ENCODE assay signal across 23 cellular contexts in the genomic region with DNA sequence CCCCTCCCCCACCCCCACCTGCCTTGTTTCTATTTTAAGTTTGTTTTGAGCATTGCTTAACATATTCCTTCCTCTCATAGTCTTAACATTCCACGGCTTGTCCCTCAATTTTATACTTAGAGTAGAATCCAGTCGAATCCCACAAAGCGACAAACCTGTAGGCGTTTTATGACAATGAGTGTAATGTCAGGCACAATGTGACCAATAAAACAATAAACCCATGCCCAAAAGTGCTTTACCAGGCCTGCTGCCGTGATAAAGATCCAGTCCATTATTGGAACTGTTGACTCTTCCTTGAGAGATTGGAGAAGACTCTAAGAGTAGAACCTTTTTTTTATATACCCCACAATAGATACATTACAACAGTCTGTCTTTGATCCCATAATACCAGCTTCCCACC. TPM values are rescaled to one million over a fixed set of nuclear protein-coding genes. Genes with fewer than 3 reads are reported as not detected.
DNase-seq lines count a peak whose midpoint lies in the region; ATAC-seq and TF ChIP-seq lines count a peak whose summit lies in the region.
"Had no signal": no experiment of that assay in that cellular context is flagged by ENCODE, and none has a peak within 500 bp of the region (broad histone marks: within the 10 kb centered on the region; RNA-seq: fewer than 3 reads in every experiment).

No MANE protein-coding gene starts in this region.

- TF ChIP-seq POLR2A in testis (IDR thresholded peaks at IDR 0.05): no peak

- CTCF ChIA-PET in HEK293 (lab: Yijun Ruan, JAX): no interaction called here
- CTCF ChIA-PET in HEK293T (lab: Yijun Ruan, JAX): interaction anchor here (0.5 kb wide), 1 partner anchor 135 kb away, joined by 4 read pairs; no protein-coding TSS in a partner anchor

- no peaks in the 10 kb centered on the region for H3K9me3 Mint-ChIP-seq in activated naive CD4-positive, alpha-beta T cell treated with anti-CD3 and anti-CD28 coated beads, Interleukin-2, amount 50 U/mL, for 72 hours
- H3K9me3 Mint-ChIP-seq: CD14-positive monocyte; CD4-positive, alpha-beta T cell; CD8-positive, alpha-beta memory T cell; H9 had no signal

- no peak overlapping the region for H3K27ac ChIP-seq in HEK293 (ENCODE audit: extremely low read depth, low read depth, low read length)
- peak overlapping the region; percentile 69 to 71 for H3K27ac ChIP-seq in testis
- H3K27ac ChIP-seq: A549; BLaER1 treated with 17β-estradiol and CSF1 and Interleukin-3, amounts not matched to agents 10 nM and 100 nM; GM23248 had no signal

- H3K4me1 ChIP-seq in HEK293 (ENCODE audit: control insufficient read depth, insufficient read depth, low read length) (0 out of 2 replicates have a peak, but pooled peaks cover 3% of the 10 kb centered on the region), testis (peaks cover 15% of the 10 kb centered on the region)
- H3K4me1 ChIP-seq: BE2C had no signal

- H3K36me3 ChIP-seq in HEK293 (ENCODE audit: control insufficient read depth in 2 of 2, insufficient read depth in 1 of 2, low read length in 2 of 2): no peaks in the 10 kb centered on the region
- H3K36me3 ChIP-seq in testis (ENCODE audit: low read depth, missing control alignments): no peaks in the 10 kb centered on the region
- H3K36me3 ChIP-seq: BE2C; BLaER1 treated with 17β-estradiol and CSF1 and Interleukin-3, amounts not matched to agents 10 nM and 100 nM had no signal

- H3K4me3 ChIP-seq in HEK293 (ENCODE audit: low read depth, low read length) (no peak overlapping the region), testis (no peak overlapping the region)
- H3K4me3 ChIP-seq: A549; BLaER1 treated with 17β-estradiol and CSF1 and Interleukin-3, amounts not matched to agents 10 nM and 100 nM; GM12878; GM23248 had no signal

- intact Hi-C loops in left colon (cut with DNase I, micrococcal nuclease) (no loop called here), testis (cut with DNase I; ENCODE audit: low total_unique reads) (no loop called here)

- DNase-seq in left colon: no peak
- no peak for DNase-seq in testis
- no peak for DNase-seq in HEK293T (ENCODE audit: extremely low spot score)
- no peak for DNase-seq in activated naive CD4-positive, alpha-beta T cell treated with anti-CD3 and anti-CD28 coated beads, Interleukin-2, amount 50 U/mL, for 72 hours (ENCODE audit: low spot score in 2 of 2)
- DNase-seq in NCI-H2171 (lab: John Stamatoyannopoulos, UW): no peak
- DNase-seq: 8988T; ACHN; AML-193; BE2C; CD4-positive, alpha-beta T cell; CD8-positive, alpha-beta memory T cell; DMS 273 treated with DMSO at 0.1 percent for 48 hours; DMS79; EL; GDM1; GM23248; H9 had no signal

- H3K36me3 Mint-ChIP-seq in activated naive CD4-positive, alpha-beta T cell treated with anti-CD3 and anti-CD28 coated beads, Interleukin-2, amount 50 U/mL, for 72 hours: no peaks in the 10 kb centered on the region
- H3K36me3 Mint-ChIP-seq: CD14-positive monocyte; CD8-positive, alpha-beta memory T cell had no signal

- no peak overlapping the region for H3K27ac Mint-ChIP-seq in activated naive CD4-positive, alpha-beta T cell treated with anti-CD3 and anti-CD28 coated beads, Interleukin-2, amount 50 U/mL, for 72 hours
- H3K27ac Mint-ChIP-seq: CD4-positive, alpha-beta T cell had no signal

- H3K9me3 ChIP-seq in HEK293 (ENCODE audit: control insufficient read depth, insufficient read depth, low read depth, low read length) (no peaks in the 10 kb centered on the region), testis (no peaks in the 10 kb centered on the region)
- H3K9me3 ChIP-seq: A549; BE2C; BLaER1 treated with 17β-estradiol and CSF1 and Interleukin-3, amounts not matched to agents 10 nM and 100 nM had no signal

- TF ChIP-seq CTCF in HEK293 (tag by site-specific recombination; IDR thresholded peaks at IDR 0.05): no peak
- TF ChIP-seq CTCF in testis (IDR thresholded peaks at IDR 0.05): no peak

- WGBS in testis, 2 donors: 93 to 94% methylated on average over 5 of the region's 5 CpGs

- POLR2A ChIA-PET in HEK293 (lab: Yijun Ruan, JAX): no interaction called here
- POLR2A ChIA-PET in HEK293T (lab: Yijun Ruan, JAX): no interaction called here

- peak; percentile 91 for ATAC-seq in left colon
- ATAC-seq in activated naive CD4-positive, alpha-beta T cell treated with anti-CD3 and anti-CD28 coated beads, Interleukin-2, amount 50 U/mL, for 72 hours: no peak
- ATAC-seq: A549, GM12878, HCT116 had no signal

- H3K27me3 ChIP-seq in testis: no peaks in the 10 kb centered on the region
- H3K27me3 ChIP-seq: BE2C; BLaER1 treated with 17β-estradiol and CSF1 and Interleukin-3, amounts not matched to agents 10 nM and 100 nM had no signal

TF ChIP-seq in HEK293, 187 proteins besides CTCF, POLR2A, EP300 and RAD21:
- TF ChIP-seq ZFHX2 (tag by site-specific recombination; conservative IDR thresholded peaks at IDR 0.05): peak; percentile 16; the same call in 1 of the 2 replicates
- TF ChIP-seq ZNF248 (tag by site-specific recombination; IDR thresholded peaks at IDR 0.05): no peak
- no peak for TF ChIP-seq BCL11B (tag by site-specific recombination; IDR thresholded peaks at IDR 0.05; ENCODE audit: low read depth)
- TF ChIP-seq ZNF23 (tag by site-specific recombination; IDR thresholded peaks at IDR 0.05; ENCODE audit: borderline replicate concordance): no peak
- TF ChIP-seq, protein P1, sequence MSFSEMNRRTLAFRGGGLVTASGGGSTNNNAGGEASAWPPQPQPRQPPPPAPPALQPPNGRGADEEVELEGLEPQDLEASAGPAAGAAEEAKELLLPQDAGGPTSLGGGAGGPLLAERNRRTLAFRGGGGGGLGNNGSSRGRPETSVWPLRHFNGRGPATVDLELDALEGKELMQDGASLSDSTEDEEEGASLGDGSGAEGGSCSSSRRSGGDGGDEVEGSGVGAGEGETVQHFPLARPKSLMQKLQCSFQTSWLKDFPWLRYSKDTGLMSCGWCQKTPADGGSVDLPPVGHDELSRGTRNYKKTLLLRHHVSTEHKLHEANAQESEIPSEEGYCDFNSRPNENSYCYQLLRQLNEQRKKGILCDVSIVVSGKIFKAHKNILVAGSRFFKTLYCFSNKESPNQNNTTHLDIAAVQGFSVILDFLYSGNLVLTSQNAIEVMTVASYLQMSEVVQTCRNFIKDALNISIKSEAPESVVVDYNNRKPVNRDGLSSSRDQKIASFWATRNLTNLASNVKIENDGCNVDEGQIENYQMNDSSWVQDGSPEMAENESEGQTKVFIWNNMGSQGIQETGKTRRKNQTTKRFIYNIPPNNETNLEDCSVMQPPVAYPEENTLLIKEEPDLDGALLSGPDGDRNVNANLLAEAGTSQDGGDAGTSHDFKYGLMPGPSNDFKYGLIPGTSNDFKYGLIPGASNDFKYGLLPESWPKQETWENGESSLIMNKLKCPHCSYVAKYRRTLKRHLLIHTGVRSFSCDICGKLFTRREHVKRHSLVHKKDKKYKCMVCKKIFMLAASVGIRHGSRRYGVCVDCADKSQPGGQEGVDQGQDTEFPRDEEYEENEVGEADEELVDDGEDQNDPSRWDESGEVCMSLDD (tag by site-specific recombination; IDR thresholded peaks at IDR 0.05): no peak
- no peak for TF ChIP-seq ZNF211 (tag by site-specific recombination; IDR thresholded peaks at IDR 0.05; ENCODE audit: low read depth)
- TF ChIP-seq ZNF785 (tag by site-specific recombination; IDR thresholded peaks at IDR 0.05): no peak

TF ChIP-seq in HEK293T, 16 proteins besides CTCF, POLR2A, EP300 and RAD21:
- TF ChIP-seq L3MBTL2 (conservative IDR thresholded peaks at IDR 0.05) (no peak), ELF4 (IDR thresholded peaks at IDR 0.05) (no peak), NFRKB (IDR thresholded peaks at IDR 0.05) (no peak), LEF1 (IDR thresholded peaks at IDR 0.05; ENCODE audit: borderline replicate concordance) (no peak), CTBP1 (IDR thresholded peaks at IDR 0.05; ENCODE audit: borderline replicate concordance) (no peak), ZNF384 (IDR thresholded peaks at IDR 0.05) (no peak), HDGF (IDR thresholded peaks at IDR 0.05; ENCODE audit: borderline replicate concordance) (no peak), FOXM1 (IDR thresholded peaks at IDR 0.05; ENCODE audit: borderline replicate concordance) (no peak), TARDBP (IDR thresholded peaks at IDR 0.05) (no peak), SP1 (IDR thresholded peaks at IDR 0.05) (no peak), ARNT (IDR thresholded peaks at IDR 0.05) (no peak), FOXA1 (IDR thresholded peaks at IDR 0.05) (no peak), SUZ12 (IDR thresholded peaks at IDR 0.05) (no peak)
TF ChIP-seq in HEK293T: peak in this region for 0.

RNA-seq across cellular contexts. Expression of gene MRO, which starts 6.2 kb away (rescaled TPM):
- total RNA-seq in left colon (under 1 TPM in 1 of 2 donors, not detected in 1; 0.25 TPM), testis (100 to 1,000 TPM in 1 of 2 donors, 10 to 100 TPM in 1; 87.4 to 134 TPM)
- polyA plus RNA-seq in testis (ENCODE audit: insufficient read depth, low read depth, low replicate concordance): 92.8 TPM
- total RNA-seq in activated naive CD4-positive, alpha-beta T cell treated with anti-CD3 and anti-CD28 coated beads, Interleukin-2, amount 50 U/mL, for 72 hours: not detected
- total RNA-seq: CD4-positive, alpha-beta T cell; GM12878; GM23248 had no signal
- polyA plus RNA-seq: CD14-positive monocyte; CD8-positive, alpha-beta memory T cell; GM23248 had no signal

RNA-seq across cellular contexts. Expression of gene ME2, which starts 52.9 kb away (rescaled TPM):
- total RNA-seq in left colon: 10 to 100 TPM; 56.1 to 78.3 TPM
- total RNA-seq in testis: 100 to 1,000 TPM in 1 of 2 donors, 10 to 100 TPM in 1; 72.0 to 101 TPM
- 49.2 TPM for polyA plus RNA-seq in testis (ENCODE audit: insufficient read depth, low read depth, low replicate concordance)
- 100 to 1,000 TPM; 117 to 143 TPM for total RNA-seq in activated naive CD4-positive, alpha-beta T cell treated with anti-CD3 and anti-CD28 coated beads, Interleukin-2, amount 50 U/mL, for 72 hours

Comparison
In these comparisons a context has a peak if more than half of its experiments do, and no peak if none do; other contexts are left out.
1. RNA of gene MRO, which starts 6.2 kb away (total RNA-seq): 87.4 to 134 TPM in testis; 0.25 TPM in left colon and not detected in activated naive CD4-positive, alpha-beta T cell treated with anti-CD3 and anti-CD28 coated beads, Interleukin-2, amount 50 U/mL, for 72 hours; every median in the first group is over 10 times any median in the second.